In genomic region chr10:47104786-47105385, GRCh38 we compare ENCODE assay signal across 16 cellular contexts.
DNase-seq lines count a peak whose midpoint lies in the region; ATAC-seq and TF ChIP-seq lines count a peak whose summit lies in the region.
"Had no signal": no experiment of that assay in that cellular context is flagged by ENCODE, and none has a peak within 500 bp of the region (broad histone marks: within the 10 kb centered on the region; RNA-seq: fewer than 3 reads in every experiment).

No MANE protein-coding gene starts in this region.

- no peak overlapping the region for H3K27ac Mint-ChIP-seq in activated T-helper 17 cell treated with anti-CD3 and anti-CD28 coated beads, Interleukin-2, amount 50 U/mL, for 72 hours

- H3K9me3 Mint-ChIP-seq in activated T-helper 17 cell treated with anti-CD3 and anti-CD28 coated beads, Interleukin-2, amount 50 U/mL, for 72 hours, result no peaks in the 10 kb centered on the region

- peak; percentile 44 for ATAC-seq in Right ventricle myocardium inferior
- ATAC-seq in activated T-helper 17 cell treated with anti-CD3 and anti-CD28 coated beads, Interleukin-2, amount 50 U/mL, for 72 hours (replicated peaks), result peak; percentile 44
- ATAC-seq in left lung, result peak; percentile 75
- peak; percentile 89 for ATAC-seq in upper lobe of right lung
- ATAC-seq in GM21825 (IDR thresholded peaks at IDR 0.05; ENCODE audit: unreplicated experiment), result no peak
- ATAC-seq in GM18858 (IDR thresholded peaks at IDR 0.05; ENCODE audit: unreplicated experiment), result no peak

- DNase-seq in Right ventricle myocardium inferior (ENCODE audit: missing footprints) (no peak), left ventricle myocardium inferior (no peak), left lung (peak in 1 of 2 donors; percentile 68), upper lobe of right lung (no peak), NCI-H1105 treated with DMSO at 0.1 percent for 48 hours (lab: John Stamatoyannopoulos, UW) (no peak)
- DNase-seq: activated gamma-delta T cell treated with Interleukin-2 at 50 U/mL for 16 hours, NCI-H1417, NCI-H510A treated with DMSO at 0.1 percent for 48 hours, RPMI8226, T-helper 9 cell, thyroid gland had no signal

- H3K27me3 ChIP-seq in left ventricle myocardium inferior (ENCODE audit: low read depth) (no peaks in the 10 kb centered on the region), left lung (no peaks in the 10 kb centered on the region), upper lobe of right lung (no peaks in the 10 kb centered on the region)
- H3K27me3 ChIP-seq: breast epithelium, hepatocyte, thyroid gland had no signal

- H3K27ac ChIP-seq in left ventricle myocardium inferior (replicated peaks) (no peak overlapping the region), left lung (peak overlapping the region; percentile 19 to 51), upper lobe of right lung (peak overlapping the region; percentile 70)
- H3K27ac ChIP-seq: breast epithelium, hepatocyte, thyroid gland had no signal

- no peaks in the 10 kb centered on the region for H3K27me3 Mint-ChIP-seq in activated T-helper 17 cell treated with anti-CD3 and anti-CD28 coated beads, Interleukin-2, amount 50 U/mL, for 72 hours

- no peak overlapping the region for H3K4me3 Mint-ChIP-seq in activated T-helper 17 cell treated with anti-CD3 and anti-CD28 coated beads, Interleukin-2, amount 50 U/mL, for 72 hours

- no peaks in the 10 kb centered on the region for H3K4me1 ChIP-seq in left ventricle myocardium inferior
- peaks cover 0 to 10% of the 10 kb centered on the region in 2 donors for H3K4me1 ChIP-seq in left lung
- peaks cover 6% of the 10 kb centered on the region for H3K4me1 ChIP-seq in upper lobe of right lung
- H3K4me1 ChIP-seq: breast epithelium, thyroid gland had no signal

- H3K9me3 ChIP-seq in left ventricle myocardium inferior (replicated peaks), result peaks cover 4% of the 10 kb centered on the region
- peaks cover 0 to 4% of the 10 kb centered on the region in 2 donors for H3K9me3 ChIP-seq in left lung
- H3K9me3 ChIP-seq in upper lobe of right lung, result no peaks in the 10 kb centered on the region
- H3K9me3 ChIP-seq: breast epithelium, thyroid gland had no signal

- H3K4me3 ChIP-seq in left ventricle myocardium inferior (no peak overlapping the region), left lung (no peak overlapping the region), upper lobe of right lung (no peak overlapping the region)
- H3K4me3 ChIP-seq: breast epithelium, hepatocyte, thyroid gland had no signal

- H3K36me3 Mint-ChIP-seq in activated T-helper 17 cell treated with anti-CD3 and anti-CD28 coated beads, Interleukin-2, amount 50 U/mL, for 72 hours (ENCODE audit: low read depth), result no peaks in the 10 kb centered on the region

- H3K36me3 ChIP-seq in left ventricle myocardium inferior (no peaks in the 10 kb centered on the region), left lung (no peaks in the 10 kb centered on the region), upper lobe of right lung (no peaks in the 10 kb centered on the region)
- H3K36me3 ChIP-seq: breast epithelium, thyroid gland had no signal

- H3K4me1 Mint-ChIP-seq in activated T-helper 17 cell treated with anti-CD3 and anti-CD28 coated beads, Interleukin-2, amount 50 U/mL, for 72 hours, result no peaks in the 10 kb centered on the region

- TF ChIP-seq CTCF in left ventricle myocardium inferior (IDR thresholded peaks at IDR 0.05; ENCODE audit: borderline replicate concordance) (no peak), left lung (IDR thresholded peaks at IDR 0.05) (no peak), upper lobe of right lung (IDR thresholded peaks at IDR 0.05) (no peak)

- intact Hi-C loops in Right ventricle myocardium inferior (cut with DNase I) (no loop called here), left ventricle myocardium inferior (cut with micrococcal nuclease) (no loop called here), left lung (cut with DNase I) (no loop called here), upper lobe of right lung (cut with DNase I) (no loop called here)

Comparison
In these comparisons a context has a peak if more than half of its experiments do, and no peak if none do; other contexts are left out.
1. ATAC-seq: peak in Right ventricle myocardium inferior (single experiment), activated T-helper 17 cell treated with anti-CD3 and anti-CD28 coated beads, Interleukin-2, amount 50 U/mL, for 72 hours (single experiment), left lung (single experiment) and upper lobe of right lung (single experiment); none in GM21825 (single experiment) and GM18858 (single experiment).